Comparison of ENCODE assay signal across 24 cellular contexts in genomic region chr12:20808521-20808920, GRCh38. TPM values are rescaled to one million over a fixed set of nuclear protein-coding genes. Genes with fewer than 3 reads are reported as not detected.
"Had no signal": no experiment of that assay in that cellular context is flagged by ENCODE, and none has a peak within 500 bp of the region (broad histone marks: within the 10 kb centered on the region; RNA-seq: fewer than 3 reads in every experiment).

No MANE protein-coding gene starts in this region.

- H3K9me3 ChIP-seq: adrenal gland, Peyer's patch had no signal

- H3K27me3 Mint-ChIP-seq: activated naive CD8-positive, alpha-beta T cell treated with anti-CD3 and anti-CD28 coated beads, Interleukin-2, amount 10 ng/mL, durations not matched to agents 7 days and 5 days; T-helper 17 cell had no signal

- H3K36me3 ChIP-seq: adrenal gland, Peyer's patch had no signal

- H3K27me3 ChIP-seq: adrenal gland, Peyer's patch had no signal

- H3K9me3 Mint-ChIP-seq: activated naive CD8-positive, alpha-beta T cell treated with anti-CD3 and anti-CD28 coated beads, Interleukin-2, amount 10 ng/mL, durations not matched to agents 7 days and 5 days had no signal

- H3K36me3 Mint-ChIP-seq: activated naive CD8-positive, alpha-beta T cell treated with anti-CD3 and anti-CD28 coated beads, Interleukin-2, amount 10 ng/mL, durations not matched to agents 7 days and 5 days had no signal

- DNase-seq: activated CD4-positive, alpha-beta T cell treated with anti-CD3 and anti-CD28 coated beads for 48 hours; activated CD4-positive, alpha-beta T cell treated with anti-CD3 and anti-CD28 coated beads, Interleukin-2, amount 50 U/mL, for 4 hours; activated CD4-positive, CD25-positive, alpha-beta regulatory T cell treated with anti-CD3 and anti-CD28 coated beads, Interleukin-2, amount 50 U/mL, for 72 hours; activated CD8-positive, alpha-beta memory T cell treated with anti-CD3 and anti-CD28 coated beads, Interleukin-2, amount 50 U/mL, for 48 hours; activated CD8-positive, alpha-beta T cell treated with anti-CD3 and anti-CD28 coated beads, Interleukin-2, amount 10 ng/mL, durations not matched to agents 7 days and 5 days; activated naive CD4-positive, alpha-beta T cell treated with anti-CD3 and anti-CD28 coated beads, Interleukin-2, amount 50 U/mL, for 16 hours; activated naive CD8-positive, alpha-beta T cell treated with anti-CD3 and anti-CD28 coated beads, Interleukin-2, amount 10 ng/mL, durations not matched to agents 7 days and 5 days; activated T-cell treated with anti-CD3 and anti-CD28 coated beads, Interleukin-2, amount 50 U/mL, for 1 hour; adrenal gland; anterior cingulate cortex; cerebellar nuclear complex; NCI-H1105; NCI-H1436; NCI-H1694 treated with DMSO at 0.1 percent for 48 hours; NCI-H2029 treated with DMSO at 0.1 percent for 48 hours; NCI-H510A treated with DMSO at 0.1 percent for 48 hours; NK-92 treated with Interleukin-12 subunit alpha and Interleukin-12 subunit beta, amount 100 ng/mL, for 24 hours; Peyer's patch; Right ventricle myocardium superior; T-helper 17 cell; T-helper 9 cell had no signal

- H3K27ac Mint-ChIP-seq: activated CD8-positive, alpha-beta T cell treated with anti-CD3 and anti-CD28 coated beads, Interleukin-2, amount 10 ng/mL, durations not matched to agents 7 days and 5 days; activated naive CD8-positive, alpha-beta T cell treated with anti-CD3 and anti-CD28 coated beads, Interleukin-2, amount 10 ng/mL, durations not matched to agents 7 days and 5 days; T-helper 17 cell had no signal

- H3K4me1 ChIP-seq: adrenal gland, Peyer's patch had no signal

- H3K4me3 ChIP-seq: adrenal gland, Peyer's patch had no signal

- H3K27ac ChIP-seq: adrenal gland, Peyer's patch, RWPE1 had no signal

- H3K4me1 Mint-ChIP-seq: activated naive CD8-positive, alpha-beta T cell treated with anti-CD3 and anti-CD28 coated beads, Interleukin-2, amount 10 ng/mL, durations not matched to agents 7 days and 5 days; T-helper 17 cell had no signal

- H3K4me3 Mint-ChIP-seq: activated CD8-positive, alpha-beta T cell treated with anti-CD3 and anti-CD28 coated beads, Interleukin-2, amount 10 ng/mL, durations not matched to agents 7 days and 5 days; activated naive CD8-positive, alpha-beta T cell treated with anti-CD3 and anti-CD28 coated beads, Interleukin-2, amount 10 ng/mL, durations not matched to agents 7 days and 5 days; T-helper 17 cell had no signal

- ATAC-seq: activated CD8-positive, alpha-beta T cell treated with anti-CD3 and anti-CD28 coated beads, Interleukin-2, amount 10 ng/mL, durations not matched to agents 7 days and 5 days; T-helper 17 cell had no signal

RNA-seq across cellular contexts. Expression of gene SLCO1B3, which starts 2.0 kb away (rescaled TPM):
- total RNA-seq: activated CD8-positive, alpha-beta T cell treated with anti-CD3 and anti-CD28 coated beads, Interleukin-2, amount 10 ng/mL, durations not matched to agents 7 days and 5 days; activated naive CD8-positive, alpha-beta T cell treated with anti-CD3 and anti-CD28 coated beads, Interleukin-2, amount 10 ng/mL, durations not matched to agents 7 days and 5 days; adrenal gland; cardiac septum; Peyer's patch; Right ventricle myocardium superior; SK-MEL-5; T-helper 17 cell had no signal
